ENCODE assay signal across 9 cellular contexts in genomic region chr19:48123907-48124675, GRCh38. TPM values are rescaled to one million over a fixed set of nuclear protein-coding genes. Genes with fewer than 3 reads are reported as not detected.
DNase-seq lines count a peak whose midpoint lies in the region; ATAC-seq, FAIRE-seq and TF ChIP-seq lines count a peak whose summit lies in the region.
"Had no signal": no experiment of that assay in that cellular context is flagged by ENCODE, and none has a peak within 500 bp of the region (broad histone marks: within the 10 kb centered on the region; RNA-seq: fewer than 3 reads in every experiment).

No MANE protein-coding gene starts in this region.

- H3K4me2 ChIP-seq in astrocyte (ENCODE audit: low read length), result peak overlapping the region; percentile 38
- H3K4me2 ChIP-seq: PC-9 had no signal

- H3K27me3 Mint-ChIP-seq in astrocyte (ENCODE audit: low read depth, unreplicated experiment), result no peaks in the 10 kb centered on the region
- no peaks in the 10 kb centered on the region for H3K27me3 Mint-ChIP-seq in CD8-positive, alpha-beta T cell (ENCODE audit: low read depth)

- no peaks in the 10 kb centered on the region for H3K79me2 ChIP-seq in astrocyte (ENCODE audit: insufficient read depth, low read length)

- H3K4me3 ChIP-seq in astrocyte (ENCODE audit: insufficient read depth, low read depth, low read length), result no peak overlapping the region
- H3K4me3 ChIP-seq in upper lobe of right lung, result no peak overlapping the region
- H3K4me3 ChIP-seq in CD8-positive, alpha-beta T cell (ENCODE audit: low read depth, low read length), result no peak overlapping the region
- H3K4me3 ChIP-seq: PC-9 had no signal

- H3K9me3 ChIP-seq in astrocyte (ENCODE audit: insufficient read depth, low read depth, low read length) (no peaks in the 10 kb centered on the region), upper lobe of right lung (no peaks in the 10 kb centered on the region)
- H3K9me3 ChIP-seq in CD8-positive, alpha-beta T cell (ENCODE audit: low read length), result no peaks in the 10 kb centered on the region

- peak overlapping the region; percentile 35 for H3K27ac ChIP-seq in astrocyte (ENCODE audit: low read depth, low read length)
- H3K27ac ChIP-seq in upper lobe of right lung, result no peak overlapping the region
- no peak overlapping the region for H3K27ac ChIP-seq in CD8-positive, alpha-beta T cell (ENCODE audit: low read depth, low read length)
- H3K27ac ChIP-seq: PC-9 had no signal

- intact Hi-C loops in upper lobe of right lung (cut with DNase I), result no loop called here
- intact Hi-C loops in CD8-positive, alpha-beta T cell (cut with DNase I, micrococcal nuclease), result no loop called here

- no peak for FAIRE-seq in astrocyte (lab: Jason Lieb, UNC)

- DNase-seq in stimulated activated CD4-positive, alpha-beta T cell treated with anti-CD3 and anti-CD28 coated beads, Interleukin-12 subunit alpha, Interleukin-12 subunit beta, amount 100 ng/mL, for 48 hours (ENCODE audit: low read depth in 2 of 3, low spot score in 1 of 3), result peak; percentile 33 to 55 (median 43)
- no peak for DNase-seq in stimulated activated CD4-positive, alpha-beta T cell treated with anti-CD3 and anti-CD28 coated beads, Interleukin-4, amount 100 ng/mL, for 4 hours
- DNase-seq in astrocyte (ENCODE audit: low read depth) (peak; percentile 89), lung microvascular endothelial cell (ENCODE audit: low read depth in 2 of 2) (peak; percentile 75 to 96), upper lobe of right lung (no peak), NOMO-1 treated with dmso at 0.1 percent for 144 hours (lab: John Stamatoyannopoulos, UW; ENCODE audit: unreplicated experiment) (no peak)
- DNase-seq in CD8-positive, alpha-beta T cell, result no peak

- peaks cover 14% of the 10 kb centered on the region for H3K9me3 Mint-ChIP-seq in astrocyte (ENCODE audit: unreplicated experiment)
- H3K9me3 Mint-ChIP-seq in CD8-positive, alpha-beta T cell, result no peaks in the 10 kb centered on the region

- H3K27me3 ChIP-seq in astrocyte (ENCODE audit: insufficient read depth, low read length), result no peaks in the 10 kb centered on the region
- no peaks in the 10 kb centered on the region for H3K27me3 ChIP-seq in upper lobe of right lung
- no peaks in the 10 kb centered on the region for H3K27me3 ChIP-seq in CD8-positive, alpha-beta T cell (ENCODE audit: insufficient read depth, low read length)

- no peaks in the 10 kb centered on the region for H4K20me1 ChIP-seq in astrocyte (ENCODE audit: insufficient read depth, low read length)

- POLR2A ChIA-PET in CD8-positive, alpha-beta T cell (lab: Charles Lee), result no interaction called here

- H3K36me3 Mint-ChIP-seq in astrocyte (ENCODE audit: low read depth, unreplicated experiment), result peaks cover 31% of the 10 kb centered on the region
- H3K36me3 Mint-ChIP-seq in CD8-positive, alpha-beta T cell, result peaks cover 83% of the 10 kb centered on the region

- TF ChIP-seq CTCF in astrocyte (IDR thresholded peaks at IDR 0.05; ENCODE audit: insufficient read depth, low read depth, low read length) (peak; percentile 38), upper lobe of right lung (IDR thresholded peaks at IDR 0.05) (peak; percentile 6)
- no peak for TF ChIP-seq CTCF in CD8-positive, alpha-beta T cell (IDR thresholded peaks at IDR 0.05)

- peaks cover 16% of the 10 kb centered on the region for H3K4me1 Mint-ChIP-seq in astrocyte (ENCODE audit: low read depth, unreplicated experiment)
- no peaks in the 10 kb centered on the region for H3K4me1 Mint-ChIP-seq in CD8-positive, alpha-beta T cell (ENCODE audit: low read depth)

- H2AFZ ChIP-seq in astrocyte (ENCODE audit: low read depth, low read length), result no peak overlapping the region
- H2AFZ ChIP-seq: PC-9 had no signal

- ATAC-seq in upper lobe of right lung (peak; percentile 20), GM19455 (IDR thresholded peaks at IDR 0.05; ENCODE audit: unreplicated experiment) (no peak)
- no peak for ATAC-seq in CD8-positive, alpha-beta T cell

- H3K4me1 ChIP-seq in astrocyte (ENCODE audit: insufficient read depth, low read length) (peaks cover 19% of the 10 kb centered on the region), upper lobe of right lung (peaks cover 8% of the 10 kb centered on the region)
- no peaks in the 10 kb centered on the region for H3K4me1 ChIP-seq in CD8-positive, alpha-beta T cell (ENCODE audit: insufficient read depth, low read length)

- H3K4me3 Mint-ChIP-seq in astrocyte (ENCODE audit: unreplicated experiment), result no peak overlapping the region
- H3K4me3 Mint-ChIP-seq in CD8-positive, alpha-beta T cell, result no peak overlapping the region

- H3K36me3 ChIP-seq in astrocyte (ENCODE audit: insufficient read depth, low read length) (peaks cover 4% of the 10 kb centered on the region), upper lobe of right lung (peaks cover 7% of the 10 kb centered on the region)
- peaks cover 26% of the 10 kb centered on the region for H3K36me3 ChIP-seq in CD8-positive, alpha-beta T cell (ENCODE audit: insufficient read depth, low read length)

- peak overlapping the region; percentile 12 for H3K27ac Mint-ChIP-seq in astrocyte (ENCODE audit: unreplicated experiment)
- no peak overlapping the region for H3K27ac Mint-ChIP-seq in CD8-positive, alpha-beta T cell

- H3K9ac ChIP-seq in astrocyte (ENCODE audit: low read length), result peak overlapping the region; percentile 40

- CTCF ChIA-PET in CD8-positive, alpha-beta T cell (lab: Charles Lee), result interaction anchor here (0.6 to 1.1 kb wide), 3 partner anchors 16 to 166 kb away, joined by 4 read pairs; no protein-coding TSS in a partner anchor

RNA-seq across cellular contexts. Expression of gene PLA2G4C, which starts 13.5 kb away (rescaled TPM):
- total RNA-seq in astrocyte (4.1 TPM in 2 replicates), lung microvascular endothelial cell (44.0 and 98.8 TPM in 2 replicates), upper lobe of right lung (14.7 TPM)
- 1 to 10 TPM in 1 of 2 experiments, under 1 TPM in 1; 0.73 to 1.1 TPM for total RNA-seq in CD8-positive, alpha-beta T cell
- total RNA-seq: PC-9 had no signal

RNA-seq across cellular contexts. Expression of gene LIG1, which starts 46.1 kb away (rescaled TPM):
- total RNA-seq in astrocyte (16.8 and 19.2 TPM in 2 replicates), lung microvascular endothelial cell (9.1 and 30.9 TPM in 2 replicates), upper lobe of right lung (17.7 TPM)
- 10 to 100 TPM; 62.5 to 67.5 TPM for total RNA-seq in CD8-positive, alpha-beta T cell

RNA-seq across cellular contexts. Expression of gene ZSWIM9, which starts 46.4 kb away (rescaled TPM):
- total RNA-seq in astrocyte, result 4.7 TPM in 2 replicates
- 2.0 and 2.2 TPM in 2 replicates for total RNA-seq in lung microvascular endothelial cell
- 7.5 TPM for total RNA-seq in upper lobe of right lung
- total RNA-seq in CD8-positive, alpha-beta T cell, result 1 to 10 TPM; 2.5 to 4.5 TPM

Comparison
In these comparisons a context has a peak if more than half of its experiments do, and no peak if none do; other contexts are left out.
1. DNase-seq: peak in stimulated activated CD4-positive, alpha-beta T cell treated with anti-CD3 and anti-CD28 coated beads, Interleukin-12 subunit alpha, Interleukin-12 subunit beta, amount 100 ng/mL, for 48 hours (3 of 3), astrocyte (single experiment) and lung microvascular endothelial cell (2 of 2); none in stimulated activated CD4-positive, alpha-beta T cell treated with anti-CD3 and anti-CD28 coated beads, Interleukin-4, amount 100 ng/mL, for 4 hours (0 of 2), upper lobe of right lung (single experiment), NOMO-1 treated with dmso at 0.1 percent for 144 hours (single experiment) and CD8-positive, alpha-beta T cell (0 of 7).